ENCODE assay signal across 1 cellular context in the genomic region with DNA sequence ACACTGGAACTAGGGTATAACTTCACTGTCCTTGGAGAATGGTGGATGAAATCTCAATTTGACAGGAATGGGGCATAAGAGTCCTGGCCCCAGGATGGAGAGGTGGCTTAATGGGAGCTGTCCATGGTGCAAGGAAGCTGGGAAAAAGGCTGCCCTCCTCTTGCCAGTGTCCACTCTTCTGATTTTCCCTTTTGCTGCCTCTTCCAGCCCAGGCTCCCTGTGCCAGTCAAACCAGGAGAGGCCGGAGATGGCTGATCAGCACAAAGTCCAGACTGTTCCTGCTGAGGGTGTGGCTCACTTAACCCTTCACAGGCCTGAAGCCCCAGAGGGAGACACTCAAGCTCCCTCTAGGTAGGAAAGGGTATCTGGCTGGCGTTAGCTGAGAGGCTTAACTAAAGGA.
TF ChIP-seq lines count a peak whose summit lies in the region.

TSS of gene MYO1A (minus strand) at position 240 of the 400 bp plus-strand sequence. CDS start 1,806 bp downstream, outside the sequence.

TF ChIP-seq in SK-N-SH, 30 proteins besides CTCF, POLR2A, EP300 and RAD21 (continued from another document):
- TF ChIP-seq IRF3 (IDR thresholded peaks at IDR 0.05; ENCODE audit: low read depth, low read length) (no peak), RCOR1 (IDR thresholded peaks at IDR 0.05; ENCODE audit: low read length) (no peak), RFX5 (IDR thresholded peaks at IDR 0.05; ENCODE audit: low read length) (no peak), NFIC (IDR thresholded peaks at IDR 0.05; ENCODE audit: borderline replicate concordance) (no peak), JUND (IDR thresholded peaks at IDR 0.05) (no peak)
